1 cellular context compared by ENCODE assay signal in genomic region chr2:160474891-160475795, GRCh38.
TF ChIP-seq lines count a peak whose summit lies in the region.

No MANE protein-coding gene starts in this region.

TF ChIP-seq in H1, 55 proteins besides CTCF, POLR2A, EP300 and RAD21 (continued from another document):
- TF ChIP-seq JUN (IDR thresholded peaks at IDR 0.05; ENCODE audit: low read depth, low read length) (no peak), YY1 (IDR thresholded peaks at IDR 0.05; ENCODE audit: low read depth, low read length) (no peak), TBP (IDR thresholded peaks at IDR 0.05; ENCODE audit: low read depth, low read length) (no peak), CHD1 (IDR thresholded peaks at IDR 0.05; ENCODE audit: low read depth, low read length) (no peak)
